Comparison of ENCODE assay signal across 26 cellular contexts in the genomic region with DNA sequence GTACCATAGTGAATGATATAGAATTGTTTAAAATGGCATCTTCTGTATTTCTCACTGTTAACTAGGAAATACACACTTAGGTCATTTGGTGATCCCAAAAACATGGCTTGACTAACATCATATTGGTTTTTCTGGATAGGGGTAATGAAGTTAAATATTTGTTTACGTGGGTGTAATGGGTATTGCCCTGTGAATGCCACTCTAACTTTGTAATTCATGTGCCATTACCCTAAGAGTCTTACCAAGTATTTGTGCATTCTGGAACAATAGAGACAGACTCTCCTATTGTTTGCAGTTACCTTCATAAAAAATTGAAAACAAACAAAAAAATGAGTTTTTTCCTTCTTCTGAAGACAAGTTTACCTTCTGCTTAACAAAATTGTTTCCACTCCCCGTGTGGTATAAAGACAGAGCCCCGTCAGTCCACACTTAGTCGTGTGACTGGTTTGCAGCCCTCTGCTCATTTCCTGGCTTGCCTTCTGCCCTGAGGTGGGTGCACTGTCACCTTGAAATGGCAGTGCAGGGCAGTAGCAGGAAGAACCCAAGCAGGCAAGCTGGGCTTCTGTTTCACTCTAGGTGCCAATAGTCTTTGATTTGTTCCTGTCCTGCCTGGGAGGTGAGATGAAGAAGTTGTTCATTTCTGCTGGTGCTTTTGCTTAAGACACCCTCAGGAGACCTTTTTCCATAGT. TPM values are rescaled to one million over a fixed set of nuclear protein-coding genes. Genes with fewer than 3 reads are reported as not detected.
DNase-seq lines count a peak whose midpoint lies in the region; ATAC-seq, FAIRE-seq and TF ChIP-seq lines count a peak whose summit lies in the region.
"Had no signal": no experiment of that assay in that cellular context is flagged by ENCODE, and none has a peak within 500 bp of the region (broad histone marks: within the 10 kb centered on the region; RNA-seq: fewer than 3 reads in every experiment).

No MANE protein-coding gene starts in this region.

- no peak for TF ChIP-seq RAD21 in H1 (IDR thresholded peaks at IDR 0.05 in 1 of 2, conservative IDR thresholded peaks at IDR 0.05 in 1 of 2; ENCODE audit: low read depth in 2 of 2, low read length in 2 of 2)

- POLR2A ChIA-PET in H1 (lab: Charles Lee; ENCODE audit: partially characterized antibody): no interaction called here

- no peak overlapping the region for H2BK120ac ChIP-seq in H1 (replicated peaks; ENCODE audit: low read depth, low read length)

- H3K4me3 ChIP-seq in H1 (ENCODE audit: extremely low read depth in 1 of 4, insufficient read depth in 2 of 4, low read depth in 3 of 4, low read length in 4 of 4) (no peak overlapping the region), mucosa of descending colon (no peak overlapping the region)
- H3K4me3 ChIP-seq: GM12878, skin epidermis, upper lobe of left lung had no signal

- H3K79me1 ChIP-seq in H1 (ENCODE audit: low read depth, low read length): no peaks in the 10 kb centered on the region

- no peak overlapping the region for H2BK12ac ChIP-seq in H1 (ENCODE audit: low read depth, low read length)

- no peak overlapping the region for H3K23ac ChIP-seq in H1 (ENCODE audit: insufficient read length)

- H3K18ac ChIP-seq in H1 (ENCODE audit: extremely low read depth, low read length): no peak overlapping the region

- FAIRE-seq in H1 (lab: Jason Lieb, UNC): no peak
- FAIRE-seq: GM12878, kidney had no signal

- H4K91ac ChIP-seq in H1 (replicated peaks; ENCODE audit: insufficient read length, low read length): no peak overlapping the region

- no peak for TF ChIP-seq POLR2A in H1 (IDR thresholded peaks at IDR 0.05; ENCODE audit: control extremely low read depth in 1 of 2, low read depth in 2 of 2, low read length in 2 of 2)

- H3K4ac ChIP-seq in H1 (replicated peaks; ENCODE audit: insufficient read length, low read depth, low read length): no peak overlapping the region

- H4K5ac ChIP-seq in H1 (ENCODE audit: insufficient read length, low read depth, low read length): no peak overlapping the region

- DNase-seq in NCI-H748 (lab: John Stamatoyannopoulos, UW; ENCODE audit: unreplicated experiment) (peak; percentile 12), NCI-H748 treated with DMSO at 0.1 percent for 48 hours (lab: John Stamatoyannopoulos, UW) (no peak), HuH-7 (ENCODE audit: low spot score) (peak; percentile 14), H1 (ENCODE audit: low read depth in 1 of 2, low spot score in 2 of 2) (no peak), mucosa of descending colon (no peak), GOT3 (lab: John Stamatoyannopoulos, UW) (no peak), cortex of kidney (lab: John Stamatoyannopoulos, UW) (no peak)
- DNase-seq: activated CD4-positive, alpha-beta T cell treated with anti-CD3 and anti-CD28 coated beads for 36 hours; activated naive CD4-positive, alpha-beta T cell treated with anti-CD3 and anti-CD28 coated beads for 36 hours; activated T-cell treated with anti-CD3 and anti-CD28 coated beads, Interleukin-2, amount 50 U/mL, for 48 hours; AML-193; amygdala; DND-41; kidney; NCI-H1105; NCI-H2081; occipital lobe; upper lobe of left lung had no signal

- CTCF ChIA-PET in H1 (lab: Charles Lee; ENCODE audit: partially characterized antibody): no interaction called here

- TF ChIP-seq CTCF in H1 (IDR thresholded peaks at IDR 0.05; ENCODE audit: control extremely low read depth in 1 of 3, insufficient read depth in 1 of 3, low read depth in 1 of 3, low read length in 3 of 3) (no peak), mucosa of descending colon (IDR thresholded peaks at IDR 0.05) (no peak)

- no peak overlapping the region for H2BK20ac ChIP-seq in H1 (ENCODE audit: low read length)

- H3K4me2 ChIP-seq in H1 (ENCODE audit: insufficient read depth in 1 of 2, low read depth in 2 of 2, low read length in 2 of 2): 0 out of 4 replicates have a peak overlapping the region, but pooled peaks of 1 of the 2 experiments have one; percentile 18

- H3K56ac ChIP-seq in H1 (replicated peaks; ENCODE audit: insufficient read length, low read depth, low read length): no peak overlapping the region

- H3K14ac ChIP-seq in H1 (ENCODE audit: insufficient read length): no peak overlapping the region

- H3K4me1 ChIP-seq in H1 (replicated peaks in 1 of 4; ENCODE audit: control insufficient read depth in 3 of 4, insufficient read depth in 4 of 4, low read length in 3 of 4) (peaks cover 0 to 6% (median 3%) of the 10 kb centered on the region in 4 experiments; a peak in 4 of 7 replicates), mucosa of descending colon (ENCODE audit: low read depth) (no peaks in the 10 kb centered on the region)
- H3K4me1 ChIP-seq: upper lobe of left lung had no signal

- ATAC-seq in mucosa of descending colon: peak; percentile 68
- ATAC-seq in GM18519 (IDR thresholded peaks at IDR 0.05; ENCODE audit: low FRiP score, unreplicated experiment): no peak
- ATAC-seq: activated CD4-positive, alpha-beta T cell treated with anti-CD3 and anti-CD28 coated beads for 36 hours; GM12878 had no signal

- no peaks in the 10 kb centered on the region for H3K27me3 ChIP-seq in H1 (replicated peaks in 1 of 4; ENCODE audit: control insufficient read depth in 3 of 4, extremely low read depth in 1 of 4, insufficient read depth in 3 of 4, low read length in 3 of 4)
- H3K27me3 ChIP-seq: upper lobe of left lung had no signal

- no peaks in the 10 kb centered on the region for H3K23me2 ChIP-seq in H1 (ENCODE audit: low read depth, low read length)

- H3K36me3 ChIP-seq in H1 (ENCODE audit: control insufficient read depth in 2 of 4, insufficient read depth in 4 of 4, low read length in 3 of 4): no peaks in the 10 kb centered on the region; a peak in 2 of 8 replicates
- H3K36me3 ChIP-seq in mucosa of descending colon (ENCODE audit: low read depth): no peaks in the 10 kb centered on the region

- H3K9me3 ChIP-seq in H1 (ENCODE audit: insufficient read depth in 2 of 2, low read depth in 1 of 2, low read length in 1 of 2): peaks cover 0 to 3% of the 10 kb centered on the region in 2 experiments; a peak in 1 of 4 replicates
- H3K9me3 ChIP-seq in mucosa of descending colon: peaks cover 11% of the 10 kb centered on the region

- H4K8ac ChIP-seq in H1 (ENCODE audit: extremely low read depth, insufficient read depth, low read length): no peak overlapping the region

- WGBS in H1 (ENCODE audit: extremely low coverage in 1 of 2, insufficient coverage in 1 of 2, insufficient read length in 1 of 2, insufficient replicate concordance in 2 of 2, low coverage in 1 of 2, low lambda C conversion rate in 2 of 2, missing lambda C conversion rate in 1 of 2), 2 experiments: 74% methylated on average over 4 of the region's 4 CpGs; no CpG with 5 or more reads in 1 of the 2 experiments

- intact Hi-C loops in mucosa of descending colon (cut with DNase I, micrococcal nuclease): no loop called here

- H3K9ac ChIP-seq in H1 (replicated peaks in 1 of 4; ENCODE audit: extremely low read depth in 1 of 4, low read depth in 3 of 4, low read length in 3 of 4): no peak overlapping the region; a peak in 1 of 7 replicates

- H2AK5ac ChIP-seq in H1 (ENCODE audit: low read depth, low read length): 0 out of 2 replicates have a peak overlapping the region, but pooled peaks have one; percentile 14

- no peak overlapping the region for H2BK5ac ChIP-seq in H1 (ENCODE audit: low read depth, low read length)

- H3K27ac ChIP-seq in H1 (ENCODE audit: low read depth, low read length): no peak overlapping the region
- H3K27ac ChIP-seq: HL-60, RWPE1, skin epidermis, upper lobe of left lung had no signal

- H3K79me2 ChIP-seq in H1 (ENCODE audit: control insufficient read depth in 1 of 2, insufficient read depth in 2 of 2, low read length in 2 of 2): no peaks in the 10 kb centered on the region

- no peak for TF ChIP-seq EP300 in H1 (IDR thresholded peaks at IDR 0.05; ENCODE audit: borderline replicate concordance in 1 of 2, low read depth in 2 of 2, low read length in 2 of 2)

- no peak overlapping the region for H2BK15ac ChIP-seq in H1 (ENCODE audit: low read length)

- H4K20me1 ChIP-seq in H1 (replicated peaks in 1 of 2; ENCODE audit: control insufficient read depth in 1 of 2, insufficient read depth in 2 of 2, low read length in 2 of 2): no peaks in the 10 kb centered on the region

- H2AFZ ChIP-seq in H1 (ENCODE audit: low read length): no peak overlapping the region

TF ChIP-seq in H1, 55 proteins besides CTCF, POLR2A, EP300 and RAD21:
- TF ChIP-seq EZH2 (IDR thresholded peaks at IDR 0.05; ENCODE audit: low read depth, low read length, severe bottlenecking): no peak
- no peak for TF ChIP-seq TEAD4 (IDR thresholded peaks at IDR 0.05; ENCODE audit: low read depth, low read length)
- TF ChIP-seq JUND (IDR thresholded peaks at IDR 0.05; ENCODE audit: low read length): no peak
- TF ChIP-seq RNF2 (IDR thresholded peaks at IDR 0.05; ENCODE audit: borderline replicate concordance, low read depth, low read length, missing control alignments, poor library complexity, severe bottlenecking): no peak
- no peak for TF ChIP-seq RBBP5 (IDR thresholded peaks at IDR 0.05; ENCODE audit: borderline replicate concordance, low read depth, low read length)

RNA-seq across cellular contexts. Expression of a gene that starts 9.6 kb away (rescaled TPM):
- 0.48 TPM in 1 of 2 replicates, not detected in the other for total RNA-seq in H1 (2021; fragmentation: NEBNext Ultra II Directional; extraction: Animal tissue kit (Norgen Biotek cat#: 25700))
- polyA plus RNA-seq in H1 (2011; rRNA removed): 0.60 and 0.62 TPM in 2 replicates
- 0.49 TPM for polyA plus RNA-seq in H1 (2011; cell fraction: cytosol; rRNA removed)
- polyA plus RNA-seq in H1 (2011; cell fraction: nucleus; rRNA removed): 0.88 TPM
- polyA plus RNA-seq in H1 (2012, experiment 1 of 2): 0.36 to 0.70 TPM (median 0.42 TPM) in 4 replicates
- polyA plus RNA-seq in H1 (2012, experiment 2 of 2): 0.17 TPM
- polyA plus RNA-seq in H1 (2013, experiment 1 of 2): 0.30 TPM
- 0.28 TPM for polyA plus RNA-seq in H1 (2013, experiment 2 of 2)
- polyA minus RNA-seq in H1 (2011; rRNA and poly(A)+ RNA removed): 0.38 and 0.78 TPM in 2 replicates
- not detected for polyA minus RNA-seq in H1 (2011; cell fraction: cytosol; rRNA and poly(A)+ RNA removed)
- polyA minus RNA-seq in H1 (2011; cell fraction: nucleus; rRNA and poly(A)+ RNA removed): not detected
- total RNA-seq in mucosa of descending colon: 1 to 10 TPM; 1.3 to 1.5 (median 1.3) TPM
- total RNA-seq: A172, glomerular endothelial cell, M059J had no signal

RNA-seq across cellular contexts. Expression of a gene that starts 53.1 kb away (rescaled TPM):
- 7.2 and 10.3 TPM in 2 replicates for total RNA-seq in H1 (2021; fragmentation: NEBNext Ultra II Directional; extraction: Animal tissue kit (Norgen Biotek cat#: 25700))
- polyA plus RNA-seq in H1 (2011; rRNA removed): 4.4 and 4.8 TPM in 2 replicates
- 6.5 TPM for polyA plus RNA-seq in H1 (2011; cell fraction: cytosol; rRNA removed)
- 3.4 TPM for polyA plus RNA-seq in H1 (2011; cell fraction: nucleus; rRNA removed)
- polyA plus RNA-seq in H1 (2012, experiment 1 of 2): 5.4 to 7.1 TPM (median 5.9 TPM) in 4 replicates
- polyA plus RNA-seq in H1 (2012, experiment 2 of 2): 4.8 TPM
- 6.6 TPM for polyA plus RNA-seq in H1 (2013, experiment 1 of 2)
- polyA plus RNA-seq in H1 (2013, experiment 2 of 2): 6.5 TPM
- polyA minus RNA-seq in H1 (2011; rRNA and poly(A)+ RNA removed): 3.3 and 5.1 TPM in 2 replicates
- polyA minus RNA-seq in H1 (2011; cell fraction: cytosol; rRNA and poly(A)+ RNA removed): 5.1 TPM
- 5.4 TPM for polyA minus RNA-seq in H1 (2011; cell fraction: nucleus; rRNA and poly(A)+ RNA removed)
- total RNA-seq in mucosa of descending colon: 10 to 100 TPM; 14.0 to 21.1 (median 15.9) TPM

Comparison
In these comparisons a context has a peak if more than half of its experiments do, and no peak if none do; other contexts are left out.
1. DNase-seq: peak in NCI-H748 (single experiment) and HuH-7 (single experiment); none in NCI-H748 treated with DMSO at 0.1 percent for 48 hours (single experiment), H1 (0 of 2), mucosa of descending colon (0 of 3), GOT3 (single experiment) and cortex of kidney (single experiment).